ENCODE assay signal across 19 cellular contexts in genomic region chr14:68470361-68470760, GRCh38.
DNase-seq lines count a peak whose midpoint lies in the region; ATAC-seq and TF ChIP-seq lines count a peak whose summit lies in the region.
"Had no signal": no experiment of that assay in that cellular context is flagged by ENCODE, and none has a peak within 500 bp of the region (broad histone marks: within the 10 kb centered on the region; RNA-seq: fewer than 3 reads in every experiment).

No MANE protein-coding gene starts in this region.

- intact Hi-C loops in activated CD8-positive, alpha-beta T cell treated with anti-CD3 and anti-CD28 coated beads for 36 hours (cut with micrococcal nuclease): no loop called here

- H3F3A ChIP-seq in neural progenitor cell (ENCODE audit: low read depth): peaks cover 58% of the 10 kb centered on the region

- TF ChIP-seq CTCF in choroid plexus epithelial cell (conservative IDR thresholded peaks at IDR 0.05; ENCODE audit: low read depth, low read length) (no peak), neural progenitor cell (IDR thresholded peaks at IDR 0.05) (no peak)
- TF ChIP-seq CTCF in activated CD8-positive, alpha-beta T cell treated with anti-CD3 and anti-CD28 coated beads for 36 hours (IDR thresholded peaks at IDR 0.05): no peak

- H4K20me1 ChIP-seq in BLaER1 treated with 17β-estradiol and CSF1 and Interleukin-3, amounts not matched to agents 10 nM and 100 nM: no peaks in the 10 kb centered on the region
- H4K20me1 ChIP-seq in neural progenitor cell (ENCODE audit: low read depth): no peaks in the 10 kb centered on the region

- H3K4me1 Mint-ChIP-seq in neural progenitor cell: peaks cover 63% of the 10 kb centered on the region
- H3K4me1 Mint-ChIP-seq in activated CD8-positive, alpha-beta T cell treated with anti-CD3 and anti-CD28 coated beads for 36 hours (ENCODE audit: low read depth): peaks cover 27% of the 10 kb centered on the region

- peak overlapping the region; percentile 72 for H3K27ac Mint-ChIP-seq in neural progenitor cell
- H3K27ac Mint-ChIP-seq in activated CD8-positive, alpha-beta T cell treated with anti-CD3 and anti-CD28 coated beads for 36 hours: no peak overlapping the region

- peaks cover 0 to 5% (median 0%) of the 10 kb centered on the region in 11 experiments; a peak in 2 of 22 replicates for H3K9me3 ChIP-seq in BLaER1 treated with 17β-estradiol and CSF1 and Interleukin-3, amounts not matched to agents 10 nM and 100 nM (replicated peaks in 1 of 11)
- no peaks in the 10 kb centered on the region for H3K9me3 ChIP-seq in HUES64 (ENCODE audit: insufficient read depth, low read depth, low read length)
- no peaks in the 10 kb centered on the region for H3K9me3 ChIP-seq in neural progenitor cell (ENCODE audit: low read depth)
- H3K9me3 ChIP-seq: heart right ventricle, sigmoid colon had no signal

- no peaks in the 10 kb centered on the region for H3K27me3 ChIP-seq in BLaER1 treated with 17β-estradiol and CSF1 and Interleukin-3, amounts not matched to agents 10 nM and 100 nM
- H3K27me3 ChIP-seq in HUES64 (ENCODE audit: insufficient read depth, low read length): no peaks in the 10 kb centered on the region
- H3K27me3 ChIP-seq in neural progenitor cell: no peaks in the 10 kb centered on the region
- H3K27me3 ChIP-seq: heart right ventricle, sigmoid colon had no signal

- peaks cover 68 to 94% (median 81%) of the 10 kb centered on the region in 10 experiments for H3K4me1 ChIP-seq in BLaER1 treated with 17β-estradiol and CSF1 and Interleukin-3, amounts not matched to agents 10 nM and 100 nM
- H3K4me1 ChIP-seq in HUES64 (ENCODE audit: insufficient read depth, low read length) (peaks cover 52% of the 10 kb centered on the region), neural progenitor cell (peaks cover 64% of the 10 kb centered on the region)

- H3K9me3 Mint-ChIP-seq in neural progenitor cell: no peaks in the 10 kb centered on the region
- H3K9me3 Mint-ChIP-seq in activated CD8-positive, alpha-beta T cell treated with anti-CD3 and anti-CD28 coated beads for 36 hours: no peaks in the 10 kb centered on the region

- no peak overlapping the region for H3K4me3 Mint-ChIP-seq in neural progenitor cell
- no peak overlapping the region for H3K4me3 Mint-ChIP-seq in activated CD8-positive, alpha-beta T cell treated with anti-CD3 and anti-CD28 coated beads for 36 hours

- CTCF ChIA-PET in activated CD8-positive, alpha-beta T cell treated with anti-CD3 and anti-CD28 coated beads for 36 hours (lab: Charles Lee): interaction anchor here (2.8 kb wide), 1 partner anchor 13 kb away, joined by 12 read pairs; no protein-coding TSS in a partner anchor

- H3K36me3 Mint-ChIP-seq in neural progenitor cell: peaks cover 1% of the 10 kb centered on the region
- no peaks in the 10 kb centered on the region for H3K36me3 Mint-ChIP-seq in activated CD8-positive, alpha-beta T cell treated with anti-CD3 and anti-CD28 coated beads for 36 hours (ENCODE audit: low read depth)

- H3K9ac ChIP-seq in BLaER1 treated with 17β-estradiol and CSF1 and Interleukin-3, amounts not matched to agents 10 nM and 100 nM: peak overlapping the region in 8 of 11 experiments; percentile 21 to 84 (median 80); a peak in 10 of 22 replicates
- H3K9ac ChIP-seq in HUES64 (ENCODE audit: low read depth, low read length): no peak overlapping the region
- H3K9ac ChIP-seq in neural progenitor cell: no peak overlapping the region

- no peaks in the 10 kb centered on the region; a peak in 1 of 22 replicates for H3K36me3 ChIP-seq in BLaER1 treated with 17β-estradiol and CSF1 and Interleukin-3, amounts not matched to agents 10 nM and 100 nM
- H3K36me3 ChIP-seq in HUES64 (ENCODE audit: insufficient read depth, low read length): no peaks in the 10 kb centered on the region
- no peaks in the 10 kb centered on the region for H3K36me3 ChIP-seq in neural progenitor cell
- H3K36me3 ChIP-seq: heart right ventricle, sigmoid colon had no signal

- no peak overlapping the region for H3K4me3 ChIP-seq in BLaER1 treated with 17β-estradiol and CSF1 and Interleukin-3, amounts not matched to agents 10 nM and 100 nM
- H3K4me3 ChIP-seq in HUES64 (ENCODE audit: low read length): no peak overlapping the region
- H3K4me3 ChIP-seq in choroid plexus epithelial cell (ENCODE audit: low read depth, low read length): no peak overlapping the region
- H3K4me3 ChIP-seq in neural progenitor cell: no peak overlapping the region
- H3K4me3 ChIP-seq: heart right ventricle, sigmoid colon had no signal

- peaks cover 11% of the 10 kb centered on the region for H3K27me3 Mint-ChIP-seq in neural progenitor cell (ENCODE audit: insufficient read depth, low read depth)
- H3K27me3 Mint-ChIP-seq in activated CD8-positive, alpha-beta T cell treated with anti-CD3 and anti-CD28 coated beads for 36 hours: no peaks in the 10 kb centered on the region

- peak overlapping the region; percentile 74 to 93 (median 86) for H3K4me2 ChIP-seq in BLaER1 treated with 17β-estradiol and CSF1 and Interleukin-3, amounts not matched to agents 10 nM and 100 nM
- H3K4me2 ChIP-seq in neural progenitor cell: no peak overlapping the region

- no peak for ATAC-seq in activated CD8-positive, alpha-beta T cell treated with anti-CD3 and anti-CD28 coated beads for 36 hours
- ATAC-seq: heart right ventricle had no signal

- no peaks in the 10 kb centered on the region for H3K79me2 ChIP-seq in neural progenitor cell (ENCODE audit: low read depth)

- H2AFZ ChIP-seq in neural progenitor cell (replicated peaks): no peak overlapping the region

- H3K27ac ChIP-seq in BLaER1 treated with 17β-estradiol and CSF1 and Interleukin-3, amounts not matched to agents 10 nM and 100 nM: peak overlapping the region; percentile 31 to 100 (median 99); a peak in 20 of 22 replicates
- peak overlapping the region; percentile 90 for H3K27ac ChIP-seq in HUES64 (ENCODE audit: low read depth, low read length)
- peak overlapping the region; percentile 97 for H3K27ac ChIP-seq in neural progenitor cell
- H3K27ac ChIP-seq: C4-2B, sigmoid colon had no signal

- POLR2A ChIA-PET in activated CD8-positive, alpha-beta T cell treated with anti-CD3 and anti-CD28 coated beads for 36 hours (lab: Charles Lee): no interaction called here

- WGBS in HUES64: 100% methylated on average over 1 of the region's 1 CpG

- DNase-seq in choroid plexus epithelial cell (ENCODE audit: low read depth) (peak; percentile 47), neural progenitor cell (ENCODE audit: low spot score) (no peak), NCI-H82 treated with DMSO at 0.1 percent for 48 hours (lab: John Stamatoyannopoulos, UW; ENCODE audit: unreplicated experiment) (no peak), T-helper 9 cell (no peak)
- DNase-seq in activated CD8-positive, alpha-beta T cell treated with anti-CD3 and anti-CD28 coated beads for 36 hours: no peak
- DNase-seq in activated CD4-positive, alpha-beta T cell treated with anti-CD3 and anti-CD28 coated beads, Interleukin-2, amount 50 U/mL, for 1 hour: no peak
- DNase-seq: activated CD8-positive, alpha-beta memory T cell treated with anti-CD3 and anti-CD28 coated beads for 24 hours; activated effector memory CD4-positive, alpha-beta T cell treated with anti-CD3 and anti-CD28 coated beads, Interleukin-2, amount 50 U/mL, for 16 hours; cortex of kidney; DMS53; heart right ventricle; NCI-H2081 treated with DMSO at 0.1 percent for 48 hours; NCI-H69; occipital lobe; sigmoid colon; stimulated activated CD4-positive, alpha-beta T cell treated with anti-CD3 and anti-CD28 coated beads, Interleukin-4, amount 100 ng/mL, for 1 hour had no signal

Comparison
In these comparisons a context has a peak if more than half of its experiments do, and no peak if none do; other contexts are left out.
1. H3K9ac ChIP-seq: peak in BLaER1 treated with 17β-estradiol and CSF1 and Interleukin-3, amounts not matched to agents 10 nM and 100 nM (8 of 11); none in HUES64 (single experiment) and neural progenitor cell (single experiment).
2. Peak in every context shown above with its lines, with median percentiles within 50 percentile points of each other: H3K27ac ChIP-seq.